17 cellular contexts compared by ENCODE assay signal in genomic region chr17:15444805-15445204, GRCh38. TPM values are rescaled to one million over a fixed set of nuclear protein-coding genes. Genes with fewer than 3 reads are reported as not detected.
DNase-seq lines count a peak whose midpoint lies in the region; ATAC-seq lines count a peak whose summit lies in the region.
"Had no signal": no experiment of that assay in that cellular context is flagged by ENCODE, and none has a peak within 500 bp of the region (broad histone marks: within the 10 kb centered on the region; RNA-seq: fewer than 3 reads in every experiment).

No MANE protein-coding gene starts in this region.

- ATAC-seq in HG03521 (IDR thresholded peaks at IDR 0.05; ENCODE audit: unreplicated experiment) = no peak
- ATAC-seq: lower lobe of right lung; natural killer cell treated with Interleukin-12 subunit alpha and Interleukin-12 subunit beta and Interleukin-15 and Interleukin-18, amount 100 ng/mL, for 72 hours; Panc1; T-helper 17 cell had no signal

- DNase-seq in ELR (ENCODE audit: low read depth) = peak; percentile 72
- peak; percentile 17 for DNase-seq in LoVo (ENCODE audit: low spot score)
- DNase-seq in amniotic epithelial cell (ENCODE audit: low read depth) = peak; percentile 90
- peak; percentile 92 for DNase-seq in pulmonary artery endothelial cell (ENCODE audit: low read depth, low spot score)
- no peak for DNase-seq in NCI-H1436 treated with DMSO at 0.1 percent for 48 hours (lab: John Stamatoyannopoulos, UW)
- DNase-seq in D341Med (ENCODE audit: low spot score) = no peak
- DNase-seq: activated CD8-positive, alpha-beta memory T cell treated with anti-CD3 and anti-CD28 coated beads for 24 hours; CD4-positive, alpha-beta T cell; cortex of kidney; lower lobe of right lung; NCI-H524 treated with DMSO at 0.1 percent for 48 hours; stimulated activated CD8-positive, alpha-beta memory T cell treated with anti-CD3 and anti-CD28 coated beads, Interleukin-4, amount 100 ng/mL, for 48 hours; T-helper 17 cell; testis had no signal

RNA-seq across cellular contexts. Expression of gene CDRT4, which starts 22.6 kb away (rescaled TPM):
- 1.7 and 2.9 TPM in 2 replicates for total RNA-seq in pulmonary artery endothelial cell

Comparison
In these comparisons a context has a peak if more than half of its experiments do, and no peak if none do; other contexts are left out.
1. DNase-seq: peak in ELR (single experiment), LoVo (single experiment), amniotic epithelial cell (single experiment) and pulmonary artery endothelial cell (single experiment); none in NCI-H1436 treated with DMSO at 0.1 percent for 48 hours (single experiment) and D341Med (single experiment).